Comparison of ENCODE assay signal across 21 cellular contexts in the genomic region with DNA sequence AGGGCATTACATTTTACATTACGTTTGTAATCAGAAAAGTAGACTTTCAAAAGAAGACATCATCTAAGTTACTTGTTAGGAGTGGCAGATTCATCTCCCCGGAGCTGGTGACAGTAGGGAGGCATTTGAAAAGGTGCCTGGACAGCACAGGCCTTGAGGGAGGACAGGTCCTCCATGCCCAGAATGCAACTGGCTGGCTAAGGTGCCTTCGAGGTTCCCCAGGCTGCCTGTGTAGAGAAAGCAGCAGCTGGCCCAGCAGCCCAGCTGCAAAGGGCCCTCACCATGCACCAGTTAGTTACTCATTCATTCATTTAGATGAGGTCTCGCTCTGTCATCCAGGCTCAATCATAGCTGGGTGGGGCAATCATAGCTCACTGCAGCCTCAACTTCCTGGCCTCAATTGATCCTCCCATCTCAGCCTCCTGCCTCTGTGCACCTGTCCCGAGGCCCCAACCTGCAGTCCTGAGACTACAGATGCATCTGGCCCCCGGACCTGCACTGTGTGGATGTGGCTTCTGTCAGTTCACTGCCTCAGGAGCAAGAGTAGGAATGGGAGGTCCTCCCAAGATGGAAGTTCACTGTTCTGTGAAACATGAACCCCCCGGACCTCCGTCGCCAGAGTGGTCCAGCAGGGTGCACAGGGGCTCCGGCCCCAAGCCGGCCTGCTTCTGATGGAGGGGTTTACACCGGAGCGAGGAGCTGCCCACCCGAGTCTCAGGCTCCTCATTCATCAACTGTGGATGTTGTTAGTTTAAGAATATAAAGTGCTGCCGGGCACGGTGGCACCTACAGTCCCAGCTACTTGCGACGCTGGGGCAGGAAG. TPM values are rescaled to one million over a fixed set of nuclear protein-coding genes. Genes with fewer than 3 reads are reported as not detected.
DNase-seq lines count a peak whose midpoint lies in the region; ATAC-seq and TF ChIP-seq lines count a peak whose summit lies in the region.
"Had no signal": no experiment of that assay in that cellular context is flagged by ENCODE, and none has a peak within 500 bp of the region (broad histone marks: within the 10 kb centered on the region; RNA-seq: fewer than 3 reads in every experiment).

No MANE protein-coding gene starts in this region.

- H3K4me1 ChIP-seq in HEK293 (ENCODE audit: control insufficient read depth, insufficient read depth, low read length) (no peaks in the 10 kb centered on the region), neuronal stem cell (ENCODE audit: control insufficient read depth in 2 of 2, insufficient read depth in 1 of 2, low read depth in 1 of 2, low read length in 2 of 2) (peaks cover 0 to 10% of the 10 kb centered on the region in 2 donors), hepatocyte (ENCODE audit: insufficient read depth) (peaks cover 4% of the 10 kb centered on the region)

- no peak overlapping the region for H2AK5ac ChIP-seq in neuronal stem cell (ENCODE audit: low read depth, low read length)

- H3K9me2 ChIP-seq in hepatocyte (replicated peaks; ENCODE audit: insufficient read depth) = no peaks in the 10 kb centered on the region

- no peaks in the 10 kb centered on the region for H3K9me3 Mint-ChIP-seq in activated CD4-positive, alpha-beta memory T cell treated with anti-CD3 and anti-CD28 coated beads, Interleukin-2, amount 10 ng/mL, durations not matched to agents 7 days and 5 days
- H3K9me3 Mint-ChIP-seq in activated CD4-positive, alpha-beta memory T cell treated with anti-CD3 and anti-CD28 coated beads for 36 hours = no peaks in the 10 kb centered on the region
- H3K9me3 Mint-ChIP-seq in dendritic cell treated with granulocyte-macrophage colony-stimulating factor and Interleukin-4, amounts not matched to agents 40 ng/mL and 50 ng/mL, for 4 days = no peaks in the 10 kb centered on the region

- CTCF ChIA-PET in activated CD4-positive, alpha-beta memory T cell treated with anti-CD3 and anti-CD28 coated beads, Interleukin-2, amount 10 ng/mL, durations not matched to agents 7 days and 5 days (lab: Charles Lee) = interaction anchor here (2.7 kb wide), 1 partner anchor 58 kb away, joined by 16 read pairs; no protein-coding TSS in a partner anchor
- CTCF ChIA-PET in activated CD4-positive, alpha-beta memory T cell treated with anti-CD3 and anti-CD28 coated beads for 36 hours (lab: Charles Lee) = interaction anchor here (1.3 to 1.8 kb wide), 2 partner anchors 12 to 84 kb away, joined by 6 to 7 read pairs; no protein-coding TSS in a partner anchor
- CTCF ChIA-PET in HEK293 (lab: Yijun Ruan, JAX) = interaction anchor here (0.6 kb wide), 1 partner anchor 1064 kb away, joined by 3 read pairs; no protein-coding TSS in a partner anchor

- H2BK15ac ChIP-seq in neuronal stem cell (ENCODE audit: low read length) = peak overlapping the region; percentile 28

- H2BK5ac ChIP-seq in neuronal stem cell (ENCODE audit: low read length) = no peak overlapping the region

- peaks cover 0 to 15% (median 2%) of the 10 kb centered on the region in 3 experiments for H3K27me3 ChIP-seq in neuronal stem cell (ENCODE audit: control insufficient read depth in 3 of 3, insufficient read depth in 3 of 3, low read depth in 1 of 3, low read length in 3 of 3)
- H3K27me3 ChIP-seq in hepatocyte = no peaks in the 10 kb centered on the region
- H3K27me3 ChIP-seq: upper lobe of left lung had no signal

- DNase-seq in activated CD4-positive, alpha-beta memory T cell treated with anti-CD3 and anti-CD28 coated beads, Interleukin-2, amount 10 ng/mL, durations not matched to agents 7 days and 5 days = no peak
- no peak for DNase-seq in activated CD4-positive, alpha-beta memory T cell treated with anti-CD3 and anti-CD28 coated beads for 36 hours
- DNase-seq in neuronal stem cell (ENCODE audit: low spot score) (no peak), SIG-M5 treated with dmso at 0.1 percent for 504 hours (lab: John Stamatoyannopoulos, UW; ENCODE audit: unreplicated experiment) (no peak), hepatocyte (ENCODE audit: low spot score) (no peak)
- DNase-seq: activated CD4-positive, alpha-beta T cell treated with anti-CD3 and anti-CD28 coated beads, Interleukin-2, amount 50 U/mL, for 4 hours; activated naive CD4-positive, alpha-beta T cell; dermis blood vessel endothelial cell; glutamatergic neuron; NCI-H1105; NCI-H2029; NCI-H2227 treated with DMSO at 0.1 percent for 48 hours; occipital lobe; retina; small intestine; stimulated activated CD4-positive, alpha-beta T cell treated with anti-CD3 and anti-CD28 coated beads, Interleukin-2, amount 100 ng/mL, for 24 hours; substantia nigra; upper lobe of left lung had no signal

- no peak overlapping the region for H4K8ac ChIP-seq in neuronal stem cell (ENCODE audit: low read depth, low read length)

- no peak for TF ChIP-seq CTCF in HEK293 (tag by site-specific recombination; IDR thresholded peaks at IDR 0.05)
- TF ChIP-seq CTCF in hepatocyte (IDR thresholded peaks at IDR 0.05; ENCODE audit: poor library complexity) = no peak

- no peak overlapping the region for H3K23ac ChIP-seq in neuronal stem cell (ENCODE audit: low read depth, low read length, poor library complexity)

- H3K9ac ChIP-seq in neuronal stem cell (ENCODE audit: low read depth, low read length, poor library complexity) = no peak overlapping the region

- H3K4me3 Mint-ChIP-seq in activated CD4-positive, alpha-beta memory T cell treated with anti-CD3 and anti-CD28 coated beads, Interleukin-2, amount 10 ng/mL, durations not matched to agents 7 days and 5 days = no peak overlapping the region
- H3K4me3 Mint-ChIP-seq in activated CD4-positive, alpha-beta memory T cell treated with anti-CD3 and anti-CD28 coated beads for 36 hours = no peak overlapping the region
- H3K4me3 Mint-ChIP-seq in dendritic cell treated with granulocyte-macrophage colony-stimulating factor and Interleukin-4, amounts not matched to agents 40 ng/mL and 50 ng/mL, for 4 days = no peak overlapping the region

- peaks cover 0 to 3% of the 10 kb centered on the region in 2 experiments; a peak in 1 of 3 replicates for H3K36me3 ChIP-seq in HEK293 (ENCODE audit: control insufficient read depth in 2 of 2, insufficient read depth in 1 of 2, low read length in 2 of 2)
- no peaks in the 10 kb centered on the region for H3K36me3 ChIP-seq in neuronal stem cell (replicated peaks in 1 of 2; ENCODE audit: control insufficient read depth in 2 of 2, insufficient read depth in 2 of 2, low read length in 2 of 2)
- no peaks in the 10 kb centered on the region for H3K36me3 ChIP-seq in hepatocyte (replicated peaks; ENCODE audit: insufficient read depth, low read depth)
- H3K36me3 ChIP-seq: upper lobe of left lung had no signal

- no peak overlapping the region for H3K18ac ChIP-seq in neuronal stem cell (ENCODE audit: low read length)

- no peaks in the 10 kb centered on the region for H3K79me2 ChIP-seq in hepatocyte

- H3K27ac Mint-ChIP-seq in activated CD4-positive, alpha-beta memory T cell treated with anti-CD3 and anti-CD28 coated beads, Interleukin-2, amount 10 ng/mL, durations not matched to agents 7 days and 5 days = peak overlapping the region; percentile 89
- no peak overlapping the region for H3K27ac Mint-ChIP-seq in activated CD4-positive, alpha-beta memory T cell treated with anti-CD3 and anti-CD28 coated beads for 36 hours
- peak overlapping the region; percentile 85 for H3K27ac Mint-ChIP-seq in dendritic cell treated with granulocyte-macrophage colony-stimulating factor and Interleukin-4, amounts not matched to agents 40 ng/mL and 50 ng/mL, for 4 days

- no peaks in the 10 kb centered on the region for H3K27me3 Mint-ChIP-seq in activated CD4-positive, alpha-beta memory T cell treated with anti-CD3 and anti-CD28 coated beads, Interleukin-2, amount 10 ng/mL, durations not matched to agents 7 days and 5 days
- H3K27me3 Mint-ChIP-seq in activated CD4-positive, alpha-beta memory T cell treated with anti-CD3 and anti-CD28 coated beads for 36 hours = no peaks in the 10 kb centered on the region
- no peaks in the 10 kb centered on the region for H3K27me3 Mint-ChIP-seq in dendritic cell treated with granulocyte-macrophage colony-stimulating factor and Interleukin-4, amounts not matched to agents 40 ng/mL and 50 ng/mL, for 4 days

- POLR2A ChIA-PET in activated CD4-positive, alpha-beta memory T cell treated with anti-CD3 and anti-CD28 coated beads, Interleukin-2, amount 10 ng/mL, durations not matched to agents 7 days and 5 days (lab: Charles Lee) = interaction anchor here (2.1 to 2.4 kb wide), 2 partner anchors 10 to 36 kb away, joined by 13 to 15 read pairs; partner anchors contain the start of gene PRKAG2
- POLR2A ChIA-PET in activated CD4-positive, alpha-beta memory T cell treated with anti-CD3 and anti-CD28 coated beads for 36 hours (lab: Charles Lee) = interaction anchor here (1.4 kb wide), 1 partner anchor 24 kb away, joined by 3 read pairs; no protein-coding TSS in a partner anchor
- POLR2A ChIA-PET in HEK293 (lab: Yijun Ruan, JAX) = no interaction called here

- no peak overlapping the region for H3K4me2 ChIP-seq in neuronal stem cell (ENCODE audit: insufficient read depth, low read length, poor library complexity, severe bottlenecking)
- H3K4me2 ChIP-seq in hepatocyte = no peak overlapping the region

- no peaks in the 10 kb centered on the region for H3K36me3 Mint-ChIP-seq in activated CD4-positive, alpha-beta memory T cell treated with anti-CD3 and anti-CD28 coated beads, Interleukin-2, amount 10 ng/mL, durations not matched to agents 7 days and 5 days (ENCODE audit: low read depth)
- H3K36me3 Mint-ChIP-seq in activated CD4-positive, alpha-beta memory T cell treated with anti-CD3 and anti-CD28 coated beads for 36 hours = no peaks in the 10 kb centered on the region
- H3K36me3 Mint-ChIP-seq in dendritic cell treated with granulocyte-macrophage colony-stimulating factor and Interleukin-4, amounts not matched to agents 40 ng/mL and 50 ng/mL, for 4 days (ENCODE audit: low read depth) = peaks cover 37% of the 10 kb centered on the region

- H3K9me3 ChIP-seq in HEK293 (ENCODE audit: control insufficient read depth, insufficient read depth, low read depth, low read length) (no peaks in the 10 kb centered on the region), neuronal stem cell (replicated peaks in 1 of 2; ENCODE audit: control insufficient read depth in 2 of 2, insufficient read depth in 1 of 2, low read depth in 1 of 2, low read length in 2 of 2) (no peaks in the 10 kb centered on the region), hepatocyte (ENCODE audit: low read depth) (no peaks in the 10 kb centered on the region)
- H3K9me3 ChIP-seq: upper lobe of left lung had no signal

- H3K4me1 Mint-ChIP-seq in activated CD4-positive, alpha-beta memory T cell treated with anti-CD3 and anti-CD28 coated beads, Interleukin-2, amount 10 ng/mL, durations not matched to agents 7 days and 5 days = peaks cover 22% of the 10 kb centered on the region
- peaks cover 16% of the 10 kb centered on the region for H3K4me1 Mint-ChIP-seq in activated CD4-positive, alpha-beta memory T cell treated with anti-CD3 and anti-CD28 coated beads for 36 hours (ENCODE audit: low read depth)
- peaks cover 75% of the 10 kb centered on the region for H3K4me1 Mint-ChIP-seq in dendritic cell treated with granulocyte-macrophage colony-stimulating factor and Interleukin-4, amounts not matched to agents 40 ng/mL and 50 ng/mL, for 4 days (ENCODE audit: low read depth)

- H3K4ac ChIP-seq in neuronal stem cell (ENCODE audit: low read length) = no peak overlapping the region

- no peak overlapping the region for H2BK120ac ChIP-seq in neuronal stem cell (ENCODE audit: low read depth, low read length)

- H4K91ac ChIP-seq in neuronal stem cell (ENCODE audit: low read depth, low read length, poor library complexity) = no peak overlapping the region

- no CpG with 5 or more reads among the region's 18 CpGs for WGBS in neuronal stem cell (ENCODE audit: extremely low coverage in 2 of 2, insufficient read length in 2 of 2, insufficient replicate concordance in 1 of 2), 2 donors
- 94% methylated on average over 18 of the region's 18 CpGs for WGBS in hepatocyte (ENCODE audit: low lambda C conversion rate, missing lambda C conversion rate)

- H4K20me1 ChIP-seq in hepatocyte (ENCODE audit: insufficient read depth, poor library complexity, severe bottlenecking) = no peaks in the 10 kb centered on the region

- no peak overlapping the region for H3K14ac ChIP-seq in neuronal stem cell (ENCODE audit: low read length)

- H3K27ac ChIP-seq in HEK293 (ENCODE audit: extremely low read depth, low read depth, low read length) = no peak overlapping the region
- H3K27ac ChIP-seq in neuronal stem cell (replicated peaks; ENCODE audit: low read length) = no peak overlapping the region
- no peak overlapping the region for H3K27ac ChIP-seq in hepatocyte

- ATAC-seq in GM21576 (IDR thresholded peaks at IDR 0.05; ENCODE audit: unreplicated experiment) = no peak

- H3K4me3 ChIP-seq in HEK293 (ENCODE audit: low read depth, low read length) (no peak overlapping the region), neuronal stem cell (ENCODE audit: low read length in 2 of 2) (no peak overlapping the region), hepatocyte (no peak overlapping the region)
- H3K4me3 ChIP-seq: upper lobe of left lung had no signal

- intact Hi-C loops in activated CD4-positive, alpha-beta memory T cell treated with anti-CD3 and anti-CD28 coated beads for 36 hours (cut with micrococcal nuclease) = no loop called here
- intact Hi-C loops in dendritic cell treated with granulocyte-macrophage colony-stimulating factor and Interleukin-4, amounts not matched to agents 40 ng/mL and 50 ng/mL, for 4 days (cut with micrococcal nuclease) = no loop called here

- no peak overlapping the region for H2BK12ac ChIP-seq in neuronal stem cell (ENCODE audit: low read length)

- no peaks in the 10 kb centered on the region for H3K79me1 ChIP-seq in neuronal stem cell (ENCODE audit: low read depth, low read length)

- H2AFZ ChIP-seq in neuronal stem cell (ENCODE audit: low read length) (no peak overlapping the region), hepatocyte (no peak overlapping the region)

RNA-seq across cellular contexts. Expression of gene PRKAG2, which starts 36.6 kb away (rescaled TPM):
- 10 to 100 TPM; 25.4 to 33.7 TPM for total RNA-seq in activated CD4-positive, alpha-beta memory T cell treated with anti-CD3 and anti-CD28 coated beads, Interleukin-2, amount 10 ng/mL, durations not matched to agents 7 days and 5 days
- total RNA-seq in activated CD4-positive, alpha-beta memory T cell treated with anti-CD3 and anti-CD28 coated beads for 36 hours = 10 to 100 TPM; 23.5 to 25.6 TPM
- polyA plus RNA-seq in neuronal stem cell (2013, experiment 1 of 2) = 23.4 TPM
- polyA plus RNA-seq in neuronal stem cell (2013, experiment 2 of 2) = 21.8 TPM
- total RNA-seq in hepatocyte = 14.0 and 17.8 TPM in 2 replicates
- 21.8 and 23.4 TPM in 2 replicates for polyA plus RNA-seq in hepatocyte
